In genomic region chr9:93303806-93304573, GRCh38 we compare ENCODE assay signal across 1 cellular context.
TF ChIP-seq lines count a peak whose summit lies in the region.

No MANE protein-coding gene starts in this region.

TF ChIP-seq in H1, 55 proteins besides CTCF, POLR2A, EP300 and RAD21:
- TF ChIP-seq, protein P1, sequence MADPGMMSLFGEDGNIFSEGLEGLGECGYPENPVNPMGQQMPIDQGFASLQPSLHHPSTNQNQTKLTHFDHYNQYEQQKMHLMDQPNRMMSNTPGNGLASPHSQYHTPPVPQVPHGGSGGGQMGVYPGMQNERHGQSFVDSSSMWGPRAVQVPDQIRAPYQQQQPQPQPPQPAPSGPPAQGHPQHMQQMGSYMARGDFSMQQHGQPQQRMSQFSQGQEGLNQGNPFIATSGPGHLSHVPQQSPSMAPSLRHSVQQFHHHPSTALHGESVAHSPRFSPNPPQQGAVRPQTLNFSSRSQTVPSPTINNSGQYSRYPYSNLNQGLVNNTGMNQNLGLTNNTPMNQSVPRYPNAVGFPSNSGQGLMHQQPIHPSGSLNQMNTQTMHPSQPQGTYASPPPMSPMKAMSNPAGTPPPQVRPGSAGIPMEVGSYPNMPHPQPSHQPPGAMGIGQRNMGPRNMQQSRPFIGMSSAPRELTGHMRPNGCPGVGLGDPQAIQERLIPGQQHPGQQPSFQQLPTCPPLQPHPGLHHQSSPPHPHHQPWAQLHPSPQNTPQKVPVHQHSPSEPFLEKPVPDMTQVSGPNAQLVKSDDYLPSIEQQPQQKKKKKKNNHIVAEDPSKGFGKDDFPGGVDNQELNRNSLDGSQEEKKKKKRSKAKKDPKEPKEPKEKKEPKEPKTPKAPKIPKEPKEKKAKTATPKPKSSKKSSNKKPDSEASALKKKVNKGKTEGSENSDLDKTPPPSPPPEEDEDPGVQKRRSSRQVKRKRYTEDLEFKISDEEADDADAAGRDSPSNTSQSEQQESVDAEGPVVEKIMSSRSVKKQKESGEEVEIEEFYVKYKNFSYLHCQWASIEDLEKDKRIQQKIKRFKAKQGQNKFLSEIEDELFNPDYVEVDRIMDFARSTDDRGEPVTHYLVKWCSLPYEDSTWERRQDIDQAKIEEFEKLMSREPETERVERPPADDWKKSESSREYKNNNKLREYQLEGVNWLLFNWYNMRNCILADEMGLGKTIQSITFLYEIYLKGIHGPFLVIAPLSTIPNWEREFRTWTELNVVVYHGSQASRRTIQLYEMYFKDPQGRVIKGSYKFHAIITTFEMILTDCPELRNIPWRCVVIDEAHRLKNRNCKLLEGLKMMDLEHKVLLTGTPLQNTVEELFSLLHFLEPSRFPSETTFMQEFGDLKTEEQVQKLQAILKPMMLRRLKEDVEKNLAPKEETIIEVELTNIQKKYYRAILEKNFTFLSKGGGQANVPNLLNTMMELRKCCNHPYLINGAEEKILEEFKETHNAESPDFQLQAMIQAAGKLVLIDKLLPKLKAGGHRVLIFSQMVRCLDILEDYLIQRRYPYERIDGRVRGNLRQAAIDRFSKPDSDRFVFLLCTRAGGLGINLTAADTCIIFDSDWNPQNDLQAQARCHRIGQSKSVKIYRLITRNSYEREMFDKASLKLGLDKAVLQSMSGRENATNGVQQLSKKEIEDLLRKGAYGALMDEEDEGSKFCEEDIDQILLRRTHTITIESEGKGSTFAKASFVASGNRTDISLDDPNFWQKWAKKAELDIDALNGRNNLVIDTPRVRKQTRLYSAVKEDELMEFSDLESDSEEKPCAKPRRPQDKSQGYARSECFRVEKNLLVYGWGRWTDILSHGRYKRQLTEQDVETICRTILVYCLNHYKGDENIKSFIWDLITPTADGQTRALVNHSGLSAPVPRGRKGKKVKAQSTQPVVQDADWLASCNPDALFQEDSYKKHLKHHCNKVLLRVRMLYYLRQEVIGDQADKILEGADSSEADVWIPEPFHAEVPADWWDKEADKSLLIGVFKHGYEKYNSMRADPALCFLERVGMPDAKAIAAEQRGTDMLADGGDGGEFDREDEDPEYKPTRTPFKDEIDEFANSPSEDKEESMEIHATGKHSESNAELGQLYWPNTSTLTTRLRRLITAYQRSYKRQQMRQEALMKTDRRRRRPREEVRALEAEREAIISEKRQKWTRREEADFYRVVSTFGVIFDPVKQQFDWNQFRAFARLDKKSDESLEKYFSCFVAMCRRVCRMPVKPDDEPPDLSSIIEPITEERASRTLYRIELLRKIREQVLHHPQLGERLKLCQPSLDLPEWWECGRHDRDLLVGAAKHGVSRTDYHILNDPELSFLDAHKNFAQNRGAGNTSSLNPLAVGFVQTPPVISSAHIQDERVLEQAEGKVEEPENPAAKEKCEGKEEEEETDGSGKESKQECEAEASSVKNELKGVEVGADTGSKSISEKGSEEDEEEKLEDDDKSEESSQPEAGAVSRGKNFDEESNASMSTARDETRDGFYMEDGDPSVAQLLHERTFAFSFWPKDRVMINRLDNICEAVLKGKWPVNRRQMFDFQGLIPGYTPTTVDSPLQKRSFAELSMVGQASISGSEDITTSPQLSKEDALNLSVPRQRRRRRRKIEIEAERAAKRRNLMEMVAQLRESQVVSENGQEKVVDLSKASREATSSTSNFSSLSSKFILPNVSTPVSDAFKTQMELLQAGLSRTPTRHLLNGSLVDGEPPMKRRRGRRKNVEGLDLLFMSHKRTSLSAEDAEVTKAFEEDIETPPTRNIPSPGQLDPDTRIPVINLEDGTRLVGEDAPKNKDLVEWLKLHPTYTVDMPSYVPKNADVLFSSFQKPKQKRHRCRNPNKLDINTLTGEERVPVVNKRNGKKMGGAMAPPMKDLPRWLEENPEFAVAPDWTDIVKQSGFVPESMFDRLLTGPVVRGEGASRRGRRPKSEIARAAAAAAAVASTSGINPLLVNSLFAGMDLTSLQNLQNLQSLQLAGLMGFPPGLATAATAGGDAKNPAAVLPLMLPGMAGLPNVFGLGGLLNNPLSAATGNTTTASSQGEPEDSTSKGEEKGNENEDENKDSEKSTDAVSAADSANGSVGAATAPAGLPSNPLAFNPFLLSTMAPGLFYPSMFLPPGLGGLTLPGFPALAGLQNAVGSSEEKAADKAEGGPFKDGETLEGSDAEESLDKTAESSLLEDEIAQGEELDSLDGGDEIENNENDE (IDR thresholded peaks at IDR 0.05; ENCODE audit: insufficient replicate concordance, low read length) = no peak
- no peak for TF ChIP-seq PHF8 (conservative IDR thresholded peaks at IDR 0.05; ENCODE audit: low read depth, low read length)
- no peak for TF ChIP-seq SIRT6 (IDR thresholded peaks at IDR 0.05; ENCODE audit: low read length)
- no peak for TF ChIP-seq RNF2 (IDR thresholded peaks at IDR 0.05; ENCODE audit: borderline replicate concordance, low read depth, low read length, missing control alignments, poor library complexity, severe bottlenecking)
- no peak for TF ChIP-seq CHD1 (IDR thresholded peaks at IDR 0.05; ENCODE audit: low read depth, low read length)
- TF ChIP-seq, protein P2, sequence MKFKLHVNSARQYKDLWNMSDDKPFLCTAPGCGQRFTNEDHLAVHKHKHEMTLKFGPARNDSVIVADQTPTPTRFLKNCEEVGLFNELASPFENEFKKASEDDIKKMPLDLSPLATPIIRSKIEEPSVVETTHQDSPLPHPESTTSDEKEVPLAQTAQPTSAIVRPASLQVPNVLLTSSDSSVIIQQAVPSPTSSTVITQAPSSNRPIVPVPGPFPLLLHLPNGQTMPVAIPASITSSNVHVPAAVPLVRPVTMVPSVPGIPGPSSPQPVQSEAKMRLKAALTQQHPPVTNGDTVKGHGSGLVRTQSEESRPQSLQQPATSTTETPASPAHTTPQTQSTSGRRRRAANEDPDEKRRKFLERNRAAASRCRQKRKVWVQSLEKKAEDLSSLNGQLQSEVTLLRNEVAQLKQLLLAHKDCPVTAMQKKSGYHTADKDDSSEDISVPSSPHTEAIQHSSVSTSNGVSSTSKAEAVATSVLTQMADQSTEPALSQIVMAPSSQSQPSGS (IDR thresholded peaks at IDR 0.05; ENCODE audit: low read length) = no peak
